In the genomic region with DNA sequence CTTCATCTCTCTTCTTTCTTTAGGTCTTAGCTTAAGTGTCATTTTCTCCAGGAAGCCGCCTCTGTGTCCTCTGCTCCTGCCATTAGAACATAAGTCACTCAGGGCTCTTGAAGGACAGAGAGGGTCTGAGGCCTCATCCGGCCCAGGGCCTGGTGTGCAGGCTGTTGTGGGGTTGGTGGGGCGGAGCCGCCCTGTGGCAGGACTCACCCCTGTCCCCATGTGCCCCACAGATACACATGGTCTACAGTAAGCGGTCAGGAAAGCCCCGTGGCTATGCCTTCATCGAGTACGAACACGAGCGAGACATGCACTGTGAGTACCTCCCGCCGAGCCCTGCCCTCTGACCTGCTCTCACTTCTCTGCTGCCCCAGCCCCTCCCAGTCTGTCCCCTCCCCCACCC, we compare ENCODE assay signal across 30 cellular contexts. TPM values are rescaled to one million over a fixed set of nuclear protein-coding genes. Genes with fewer than 3 reads are reported as not detected.
A peak's percentile ranks its signal among the peaks of the same experiment; 100 is the strongest.
DNase-seq lines count a peak whose midpoint lies in the region; ATAC-seq and TF ChIP-seq lines count a peak whose summit lies in the region.
"Had no signal": no experiment of that assay in that cellular context is flagged by ENCODE, and none has a peak within 500 bp of the region (broad histone marks: within the 10 kb centered on the region; RNA-seq: fewer than 3 reads in every experiment).

No MANE protein-coding gene starts in this region.

- peaks cover 18% of the 10 kb centered on the region for H3K36me3 ChIP-seq in neural progenitor cell
- peaks cover 0 to 95% of the 10 kb centered on the region in 2 donors for H3K36me3 ChIP-seq in adrenal gland (replicated peaks in 1 of 2)

- CTCF ChIA-PET in WTC11 (lab: Charles Lee) = no interaction called here

- H3K27me3 Mint-ChIP-seq in WTC11 (ENCODE audit: low read depth) (no peaks in the 10 kb centered on the region), neural progenitor cell (ENCODE audit: insufficient read depth, low read depth) (no peaks in the 10 kb centered on the region)
- H3K27me3 Mint-ChIP-seq: activated CD8-positive, alpha-beta T cell treated with anti-CD3 and anti-CD28 coated beads for 36 hours; activated naive CD8-positive, alpha-beta T cell; activated T-helper 17 cell treated with anti-CD3 and anti-CD28 coated beads, Interleukin-2, amount 50 U/mL, for 72 hours; CD4-positive, CD25-positive, alpha-beta regulatory T cell had no signal

- no peak for TF ChIP-seq POLR2A in adrenal gland (IDR thresholded peaks at IDR 0.05)

- no peak overlapping the region for H3K27ac ChIP-seq in neural progenitor cell
- no peak overlapping the region for H3K27ac ChIP-seq in adrenal gland
- H3K27ac ChIP-seq: ascending aorta, GM23248, parathyroid adenoma, thoracic aorta had no signal

- peaks cover 58% of the 10 kb centered on the region for H3F3A ChIP-seq in neural progenitor cell (ENCODE audit: low read depth)

- H3K36me3 Mint-ChIP-seq in WTC11 (peaks cover 51% of the 10 kb centered on the region), neural progenitor cell (peaks cover 34% of the 10 kb centered on the region)

- DNase-seq in activated CD8-positive, alpha-beta memory T cell treated with anti-CD3 and anti-CD28 coated beads, Interleukin-2, amount 50 U/mL, for 48 hours = peak; percentile 52
- DNase-seq in activated CD8-positive, alpha-beta memory T cell treated with anti-CD3 and anti-CD28 coated beads, Interleukin-2, amount 50 U/mL, for 4 hours = no peak
- no peak for DNase-seq in WTC11 (ENCODE audit: low spot score)
- DNase-seq in neural progenitor cell (ENCODE audit: low spot score) = no peak
- DNase-seq in adrenal gland = no peak
- no peak for DNase-seq in cardiac septum (ENCODE audit: low spot score)
- DNase-seq: 8988T; activated CD4-positive, CD25-positive, alpha-beta regulatory T cell treated with anti-CD3 and anti-CD28 coated beads, Interleukin-2, amount 50 U/mL, for 72 hours; activated CD8-positive, alpha-beta T cell treated with anti-CD3 and anti-CD28 coated beads for 36 hours; CD4-positive, CD25-positive, alpha-beta regulatory T cell; central memory CD4-positive, alpha-beta T cell; erythroblast; GM23248; NCI-H1436; NCI-H2081 treated with DMSO at 0.1 percent for 48 hours; NCI-H2227 treated with DMSO at 0.1 percent for 48 hours; NCI-H526 treated with DMSO at 0.1 percent for 48 hours; NK-92 treated with Interleukin-12 subunit alpha and Interleukin-12 subunit beta, amount 100 ng/mL, for 24 hours; SK-N-SH; stimulated activated naive CD4-positive, alpha-beta T cell treated with Interleukin-2 at 50 U/mL for 16 hours; T-helper 2 cell had no signal

- H3K27ac Mint-ChIP-seq in WTC11 (0 out of 2 replicates have a peak overlapping the region, but pooled peaks have one; percentile 94), neural progenitor cell (peak overlapping the region; percentile 29)
- H3K27ac Mint-ChIP-seq: activated CD8-positive, alpha-beta T cell treated with anti-CD3 and anti-CD28 coated beads for 36 hours; CD4-positive, CD25-positive, alpha-beta regulatory T cell had no signal

- H2AFZ ChIP-seq in neural progenitor cell (replicated peaks) = no peak overlapping the region
- H2AFZ ChIP-seq: GM23248, parathyroid adenoma had no signal

- H3K9me3 Mint-ChIP-seq in WTC11 (no peaks in the 10 kb centered on the region), neural progenitor cell (no peaks in the 10 kb centered on the region)
- H3K9me3 Mint-ChIP-seq: activated CD8-positive, alpha-beta T cell treated with anti-CD3 and anti-CD28 coated beads for 36 hours; activated T-helper 17 cell treated with anti-CD3 and anti-CD28 coated beads, Interleukin-2, amount 50 U/mL, for 72 hours; CD4-positive, CD25-positive, alpha-beta regulatory T cell; nephron had no signal

- no peak for ATAC-seq in WTC11
- ATAC-seq: activated CD8-positive, alpha-beta T cell treated with anti-CD3 and anti-CD28 coated beads for 36 hours; activated T-helper 17 cell treated with anti-CD3 and anti-CD28 coated beads, Interleukin-2, amount 50 U/mL, for 72 hours; left lobe of liver had no signal

- POLR2A ChIA-PET in WTC11 (lab: Charles Lee) = interaction anchor here (0.7 kb wide), 1 partner anchor 26 kb away, joined by 9 read pairs; no protein-coding TSS in a partner anchor

- H3K9me3 ChIP-seq in neural progenitor cell (ENCODE audit: low read depth) (no peaks in the 10 kb centered on the region), adrenal gland (replicated peaks in 1 of 3) (no peaks in the 10 kb centered on the region)
- H3K9me3 ChIP-seq: ascending aorta, SK-N-SH, thoracic aorta had no signal

- H3K4me2 ChIP-seq in neural progenitor cell = no peak overlapping the region
- H3K4me2 ChIP-seq: SK-N-SH, smooth muscle cell had no signal

- intact Hi-C loops in adrenal gland (cut with DNase I) (loop anchor here in 1 of 2 donors (5.0 kb wide), 1 partner anchor 46 kb away; no protein-coding TSS in a partner anchor), cardiac septum (cut with DNase I) (no loop called here)

- H3K27me3 ChIP-seq in neural progenitor cell (no peaks in the 10 kb centered on the region), adrenal gland (no peaks in the 10 kb centered on the region)
- H3K27me3 ChIP-seq: ascending aorta had no signal

- H3K4me1 Mint-ChIP-seq in WTC11 = peaks cover 13% of the 10 kb centered on the region
- peaks cover 3% of the 10 kb centered on the region for H3K4me1 Mint-ChIP-seq in neural progenitor cell

- H3K79me2 ChIP-seq in neural progenitor cell (ENCODE audit: low read depth) = peaks cover 38% of the 10 kb centered on the region

- peaks cover 89% of the 10 kb centered on the region for H4K20me1 ChIP-seq in neural progenitor cell (ENCODE audit: low read depth)

- H3K9ac ChIP-seq in neural progenitor cell = no peak overlapping the region
- H3K9ac ChIP-seq: GM23248, parathyroid adenoma, SK-N-SH had no signal

- no peak overlapping the region for H3K4me3 ChIP-seq in neural progenitor cell
- H3K4me3 ChIP-seq in adrenal gland = no peak overlapping the region
- H3K4me3 ChIP-seq: ascending aorta, GM23248, smooth muscle cell, thoracic aorta had no signal

- H3K4me3 Mint-ChIP-seq in WTC11 (no peak overlapping the region), neural progenitor cell (no peak overlapping the region)
- H3K4me3 Mint-ChIP-seq: activated CD8-positive, alpha-beta T cell treated with anti-CD3 and anti-CD28 coated beads for 36 hours; activated naive CD8-positive, alpha-beta T cell; activated T-helper 17 cell treated with anti-CD3 and anti-CD28 coated beads, Interleukin-2, amount 50 U/mL, for 72 hours; CD4-positive, CD25-positive, alpha-beta regulatory T cell; nephron had no signal

- no peak for TF ChIP-seq CTCF in WTC11 (IDR thresholded peaks at IDR 0.05)
- no peak for TF ChIP-seq CTCF in neural progenitor cell (IDR thresholded peaks at IDR 0.05)
- no peak for TF ChIP-seq CTCF in adrenal gland (IDR thresholded peaks at IDR 0.05)

- WGBS in adrenal gland, 4 donors = 78 to 84% (median 81%) methylated on average over 12 of the region's 12 CpGs

- H3K4me1 ChIP-seq in neural progenitor cell = no peaks in the 10 kb centered on the region
- H3K4me1 ChIP-seq in adrenal gland (replicated peaks in 1 of 2) = no peaks in the 10 kb centered on the region
- H3K4me1 ChIP-seq: ascending aorta, parathyroid adenoma had no signal

TF ChIP-seq in WTC11, 78 proteins besides CTCF, POLR2A, EP300 and RAD21 (continues in another document):
- TF ChIP-seq ATF3 (CRISPR knock-in tag; conservative IDR thresholded peaks at IDR 0.05) = no peak
- no peak for TF ChIP-seq HMGA2 (CRISPR knock-in tag; IDR thresholded peaks at IDR 0.05)
- TF ChIP-seq E2F4 (CRISPR knock-in tag; IDR thresholded peaks at IDR 0.05; ENCODE audit: borderline replicate concordance, low read depth) = no peak
- no peak for TF ChIP-seq CREB1 (CRISPR knock-in tag; IDR thresholded peaks at IDR 0.05)

RNA-seq across cellular contexts. Expression of gene LIN7B, which starts 13.0 kb away (rescaled TPM):
- 5.1 to 5.7 TPM (median 5.1 TPM) in 3 replicates for total RNA-seq in WTC11 (2021)
- 9.2 and 9.7 TPM in 2 replicates for total RNA-seq in neural progenitor cell (ENCODE audit: low replicate concordance)
- 10 to 100 TPM in 3 of 8 donors, 1 to 10 TPM in 5; 4.9 to 15.3 (median 9.5) TPM for total RNA-seq in adrenal gland
- polyA plus RNA-seq in adrenal gland = 10 to 100 TPM in 2 of 3 donors, 1 to 10 TPM in 1; 4.4 to 35.2 (median 32.9) TPM
- 24.7 TPM for total RNA-seq in cardiac septum

RNA-seq across cellular contexts. Expression of gene SNRNP70, which starts 15.9 kb away (rescaled TPM):
- total RNA-seq in WTC11 (2021) (253 to 267 TPM (median 266 TPM) in 3 replicates), neural progenitor cell (ENCODE audit: low replicate concordance) (162 and 365 TPM in 2 replicates), adrenal gland (100 to 1,000 TPM; 109 to 443 (median 233) TPM), cardiac septum (137 TPM)
- polyA plus RNA-seq in adrenal gland = 1,000 to 10,000 TPM in 1 of 3 donors, 100 to 1,000 TPM in 2; 114 to 1,255 (median 535) TPM

RNA-seq across cellular contexts. Expression of gene C19orf73, which starts 17.8 kb away (rescaled TPM):
- 3.1 to 3.4 TPM (median 3.2 TPM) in 3 replicates for total RNA-seq in WTC11 (2021)
- total RNA-seq in neural progenitor cell (ENCODE audit: low replicate concordance) = 1.7 TPM in 1 of 2 replicates, not detected in the other
- total RNA-seq in adrenal gland = 1 to 10 TPM in 7 of 8 donors, under 1 TPM in 1; 0.94 to 4.7 (median 1.8) TPM
- 1 to 10 TPM; 1.1 to 8.2 (median 4.5) TPM for polyA plus RNA-seq in adrenal gland
- 1.0 TPM for total RNA-seq in cardiac septum
- total RNA-seq: ascending aorta, thoracic aorta, urinary bladder had no signal

RNA-seq across cellular contexts. Expression of gene PPFIA3, which starts 18.2 kb away (rescaled TPM):
- 25.5 to 30.1 TPM (median 27.3 TPM) in 3 replicates for total RNA-seq in WTC11 (2021)
- total RNA-seq in neural progenitor cell (ENCODE audit: low replicate concordance) = 1.8 and 12.0 TPM in 2 replicates
- 10 to 100 TPM in 5 of 8 donors, 1 to 10 TPM in 3; 6.1 to 17.2 (median 14.6) TPM for total RNA-seq in adrenal gland
- 10 to 100 TPM in 2 of 3 donors, 1 to 10 TPM in 1; 2.9 to 60.2 (median 27.3) TPM for polyA plus RNA-seq in adrenal gland
- total RNA-seq in cardiac septum = 10.1 TPM

RNA-seq across cellular contexts. Expression of gene KCNA7, which starts 28.7 kb away (rescaled TPM):
- total RNA-seq in WTC11 (2021) (0.09 TPM in 3 replicates), neural progenitor cell (ENCODE audit: low replicate concordance) (0.11 TPM in 1 of 2 replicates, not detected in the other), adrenal gland (not detected), cardiac septum (0.27 TPM)
- not detected for polyA plus RNA-seq in adrenal gland
- total RNA-seq: activated CD8-positive, alpha-beta T cell treated with anti-CD3 and anti-CD28 coated beads for 36 hours; activated T-helper 17 cell treated with anti-CD3 and anti-CD28 coated beads, Interleukin-2, amount 50 U/mL, for 72 hours; ascending aorta; CD4-positive, CD25-positive, alpha-beta regulatory T cell; GM23248; left lobe of liver; smooth muscle cell; thoracic aorta; urinary bladder had no signal
- polyA plus RNA-seq: CD4-positive, CD25-positive, alpha-beta regulatory T cell; SK-N-SH; urinary bladder had no signal
